Comparison of ENCODE assay signal across 8 cellular contexts in the genomic region with DNA sequence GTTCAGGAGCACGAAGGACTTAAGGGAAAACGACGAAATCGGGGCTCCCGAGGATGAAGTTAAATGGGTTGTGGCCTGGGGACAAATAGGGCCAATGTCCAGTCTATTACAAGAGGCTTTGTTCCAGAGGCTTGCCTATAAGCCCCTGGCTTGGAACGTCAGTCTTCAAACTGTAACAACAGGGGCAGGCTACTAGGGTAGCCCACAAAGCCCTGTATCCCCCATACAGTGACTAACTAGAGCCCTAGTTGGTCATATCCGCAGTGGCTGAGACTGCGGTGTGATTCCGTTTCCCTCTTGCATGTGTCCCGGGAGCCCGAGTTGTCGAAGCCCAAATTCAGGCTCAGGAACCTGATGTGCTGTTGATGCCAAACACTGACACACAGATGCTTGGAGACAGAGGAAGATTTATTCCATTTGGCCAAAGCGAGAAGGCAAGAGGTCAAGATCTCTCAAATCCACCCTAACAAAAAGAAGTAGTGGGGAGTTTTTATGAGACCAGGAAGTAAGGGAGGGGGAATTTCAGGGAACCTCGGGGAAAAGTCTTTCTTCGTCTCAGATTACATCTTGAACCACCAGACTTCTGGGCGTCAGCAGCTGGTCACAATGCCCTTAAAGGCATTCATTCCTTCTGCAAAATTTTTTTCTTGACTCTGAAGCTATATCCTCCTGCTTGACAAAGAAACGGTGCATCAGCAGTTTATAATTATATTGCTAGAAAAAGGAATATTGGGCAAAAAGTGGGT. TPM values are rescaled to one million over a fixed set of nuclear protein-coding genes. Genes with fewer than 3 reads are reported as not detected.
A peak's percentile ranks its signal among the peaks of the same experiment; 100 is the strongest.
DNase-seq lines count a peak whose midpoint lies in the region; ATAC-seq and TF ChIP-seq lines count a peak whose summit lies in the region.

No MANE protein-coding gene starts in this region.

- peak overlapping the region; percentile 48 for H4K8ac ChIP-seq in trophoblast cell (ENCODE audit: low read depth, low read length)

- H2AK5ac ChIP-seq in trophoblast cell (ENCODE audit: low read length), result no peak overlapping the region

- peak overlapping the region; percentile 18 for H2BK12ac ChIP-seq in trophoblast cell (ENCODE audit: low read length)

- peak overlapping the region; percentile 85 for H3K27ac ChIP-seq in AG04450 (ENCODE audit: low read depth, low read length)
- peak overlapping the region; percentile 96 for H3K27ac ChIP-seq in SJSA1
- peak overlapping the region; percentile 79 for H3K27ac ChIP-seq in trophoblast cell (ENCODE audit: low read depth, low read length)
- peak overlapping the region; percentile 20 to 58 for H3K27ac ChIP-seq in aorta (ENCODE audit: low read depth in 1 of 2, low read length in 2 of 2)

- H2BK120ac ChIP-seq in trophoblast cell (ENCODE audit: insufficient read depth, low read length, poor library complexity), result peak overlapping the region; percentile 82

- peaks cover 26% of the 10 kb centered on the region for H3K4me1 ChIP-seq in SJSA1 (replicated peaks)
- H3K4me1 ChIP-seq in trophoblast cell (ENCODE audit: control insufficient read depth in 1 of 2, insufficient read depth in 2 of 2, low read length in 2 of 2), result peaks cover 9 to 12% of the 10 kb centered on the region in 2 experiments
- H3K4me1 ChIP-seq in aorta (ENCODE audit: control insufficient read depth in 1 of 2, insufficient read depth in 2 of 2, low read length in 2 of 2), result no peaks in the 10 kb centered on the region

- H3K14ac ChIP-seq in trophoblast cell (ENCODE audit: low read length), result peak overlapping the region; percentile 61

- H3K36me3 ChIP-seq in H7 (replicated peaks; ENCODE audit: control insufficient read depth, insufficient read depth, low read length), result no peaks in the 10 kb centered on the region
- peaks cover 15% of the 10 kb centered on the region for H3K36me3 ChIP-seq in SJSA1
- peaks cover 0 to 4% of the 10 kb centered on the region in 2 experiments for H3K36me3 ChIP-seq in trophoblast cell (ENCODE audit: control insufficient read depth in 1 of 2, insufficient read depth in 2 of 2, low read length in 2 of 2)
- no peaks in the 10 kb centered on the region for H3K36me3 ChIP-seq in aorta (ENCODE audit: control insufficient read depth in 1 of 2, insufficient read depth in 2 of 2, low read length in 1 of 2)

- no CpG with 5 or more reads among the region's 17 CpGs for WGBS in trophoblast cell (ENCODE audit: extremely low coverage, insufficient coverage, insufficient read length)
- 1% methylated on average over 17 of the region's 17 CpGs for WGBS in aorta, 2 donors

- peak overlapping the region; percentile 19 for H2AFZ ChIP-seq in trophoblast cell (ENCODE audit: insufficient read depth, low read length, poor library complexity)

- peak overlapping the region; percentile 82 for H3K9ac ChIP-seq in trophoblast cell (ENCODE audit: low read length)

- peak; percentile 75 for ATAC-seq in aorta (ENCODE audit: low FRiP score)

- H3K36me3 Mint-ChIP-seq in activated naive CD8-positive, alpha-beta T cell, result peaks cover 19% of the 10 kb centered on the region

- H3K4ac ChIP-seq in trophoblast cell (ENCODE audit: low read depth, low read length), result peak overlapping the region; percentile 49

- H3K4me1 Mint-ChIP-seq in activated naive CD8-positive, alpha-beta T cell (ENCODE audit: low read depth), result peaks cover 76% of the 10 kb centered on the region

- peak overlapping the region; percentile 70 for H3K4me3 ChIP-seq in AG04450 (ENCODE audit: low read depth, low read length)
- peak overlapping the region; percentile 80 for H3K4me3 ChIP-seq in H7 (ENCODE audit: insufficient read depth, low read depth, low read length)
- H3K4me3 ChIP-seq in SJSA1, result peak overlapping the region; percentile 59
- peak overlapping the region; percentile 82 for H3K4me3 ChIP-seq in trophoblast cell (ENCODE audit: low read depth, low read length)
- peak overlapping the region; percentile 75 to 79 for H3K4me3 ChIP-seq in aorta (ENCODE audit: low read length in 2 of 2)

- H3K79me1 ChIP-seq in trophoblast cell (ENCODE audit: low read length), result peaks cover 8% of the 10 kb centered on the region

- POLR2A ChIA-PET in AG04450 (lab: Yijun Ruan, JAX), result interaction anchor here (1.3 to 2.1 kb wide), 5 partner anchors 14 to 565 kb away, joined by 3 to 11 read pairs (median 9); a partner anchor contains a TSS

- H3K4me2 ChIP-seq in trophoblast cell (ENCODE audit: low read length), result peak overlapping the region; percentile 90

- peak overlapping the region; percentile 80 for H4K91ac ChIP-seq in trophoblast cell (ENCODE audit: low read depth, low read length)

- H3K27me3 ChIP-seq in AG04450 (ENCODE audit: control insufficient read depth, insufficient read depth, low read length) (no peaks in the 10 kb centered on the region), H7 (ENCODE audit: control insufficient read depth, insufficient read depth, low read length) (no peaks in the 10 kb centered on the region; the same call in 1 of the 2 replicates), SJSA1 (replicated peaks) (no peaks in the 10 kb centered on the region), trophoblast cell (ENCODE audit: insufficient read depth, low read length) (no peaks in the 10 kb centered on the region), aorta (ENCODE audit: control insufficient read depth in 1 of 2, insufficient read depth in 2 of 2, low read length in 1 of 2) (no peaks in the 10 kb centered on the region)

- DNase-seq in AG04450 (ENCODE audit: low read depth, low spot score), result no peak
- peak; percentile 43 for DNase-seq in H7
- DNase-seq in SJSA1 (ENCODE audit: low read depth in 1 of 2, low spot score in 2 of 2), result peak; percentile 59 to 74
- DNase-seq in cardiac septum (ENCODE audit: low spot score), result peak; percentile 77
- peak; percentile 42 to 52 for DNase-seq in trophoblast cell
- DNase-seq in aorta, result peak in 1 of 2 donors; percentile 79
- DNase-seq in AML-193 (lab: John Stamatoyannopoulos, UW), result no peak

- H2BK5ac ChIP-seq in trophoblast cell (ENCODE audit: low read depth, low read length, poor library complexity), result peak overlapping the region; percentile 80

- peak overlapping the region; percentile 28 for H3K18ac ChIP-seq in trophoblast cell (ENCODE audit: low read length)

- H3K27me3 Mint-ChIP-seq in activated naive CD8-positive, alpha-beta T cell, result no peaks in the 10 kb centered on the region

- H3K9me3 ChIP-seq in AG04450 (ENCODE audit: control insufficient read depth, insufficient read depth, low read length) (no peaks in the 10 kb centered on the region; the same call in 1 of the 2 replicates), SJSA1 (replicated peaks) (no peaks in the 10 kb centered on the region), trophoblast cell (ENCODE audit: insufficient read depth, low read depth, low read length) (no peaks in the 10 kb centered on the region), aorta (ENCODE audit: control insufficient read depth, low read length) (no peaks in the 10 kb centered on the region)

- CTCF ChIA-PET in AG04450 (lab: Charles Lee), result interaction anchor here (0.5 kb wide), 1 partner anchor 122 kb away, joined by 3 read pairs; no protein-coding TSS in a partner anchor

- TF ChIP-seq CTCF in AG04450 (IDR thresholded peaks at IDR 0.05; ENCODE audit: low read depth, low read length), result no peak

- no peak overlapping the region for H3K23ac ChIP-seq in trophoblast cell (ENCODE audit: low read length)

- H3K27ac Mint-ChIP-seq in activated naive CD8-positive, alpha-beta T cell, result peak overlapping the region; percentile 99

- peaks cover 7% of the 10 kb centered on the region for H3K79me2 ChIP-seq in trophoblast cell (ENCODE audit: control insufficient read depth, insufficient read depth, low read length, poor library complexity)

- H4K12ac ChIP-seq in trophoblast cell (ENCODE audit: low read depth, low read length), result no peak overlapping the region

- H3K4me3 Mint-ChIP-seq in activated naive CD8-positive, alpha-beta T cell, result peak overlapping the region; percentile 98

- H3K9me3 Mint-ChIP-seq in activated naive CD8-positive, alpha-beta T cell (ENCODE audit: low read depth), result no peaks in the 10 kb centered on the region

- intact Hi-C loops in cardiac septum (cut with DNase I) (loop anchor here (5.0 kb wide), 3 partner anchors 69 to 294 kb away; a partner anchor contains a TSS), aorta (cut with DNase I) (loop anchor here (2.0 to 5.0 kb wide), 3 partner anchors 129 to 189 kb away; a partner anchor contains a TSS)

RNA-seq across cellular contexts. Expression of a gene that starts 0.8 kb away (rescaled TPM):
- polyA plus RNA-seq in AG04450 (2011; rRNA removed), result 64.2 and 69.0 TPM in 2 replicates
- 91.2 and 108 TPM in 2 replicates for polyA minus RNA-seq in AG04450 (2011; rRNA and poly(A)+ RNA removed)
- total RNA-seq in H7 (2014; rRNA removed; shearing (Covaris generic)), result 8.2 and 9.2 TPM in 2 replicates
- 12.9 and 20.9 TPM in 2 replicates for total RNA-seq in SJSA1 (2014; rRNA removed; shearing (Covaris generic))
- 13.8 TPM for total RNA-seq in cardiac septum
- polyA plus RNA-seq in trophoblast cell (2013), result 8.4 and 9.2 TPM in 2 replicates
- 10 to 100 TPM; 40.4 to 66.3 TPM for total RNA-seq in aorta
- polyA plus RNA-seq in aorta, result 1 to 10 TPM; 3.3 to 4.6 TPM

RNA-seq across cellular contexts. Expression of a gene that starts 49.4 kb away (rescaled TPM):
- not detected in 2 replicates for polyA plus RNA-seq in AG04450 (2011; rRNA removed)
- polyA minus RNA-seq in AG04450 (2011; rRNA and poly(A)+ RNA removed), result not detected in 2 replicates
- total RNA-seq in H7 (2014; rRNA removed; shearing (Covaris generic)), result not detected in 2 replicates
- total RNA-seq in SJSA1 (2014; rRNA removed; shearing (Covaris generic)), result not detected in 2 replicates
- total RNA-seq in cardiac septum, result not detected
- not detected in 2 replicates for polyA plus RNA-seq in trophoblast cell (2013)
- total RNA-seq in aorta, result not detected
- not detected for polyA plus RNA-seq in aorta

Comparison
In these comparisons a context has a peak if more than half of its experiments do, and no peak if none do; other contexts are left out.
1. DNase-seq: peak in H7 (single experiment), SJSA1 (2 of 2), cardiac septum (single experiment) and trophoblast cell (2 of 2); none in AG04450 (single experiment) and AML-193 (0 of 2).
2. H3K27ac ChIP-seq: peak in every context shown above with its lines; median percentile 96 in SJSA1; 85 in AG04450; 79 in trophoblast cell; 39 in aorta.
3. Peak in every context shown above with its lines, with median percentiles within 50 percentile points of each other: H3K4me3 ChIP-seq.